8 cellular contexts compared by ENCODE assay signal in genomic region chr17:19377602-19378415, GRCh38.
DNase-seq lines count a peak whose midpoint lies in the region; ATAC-seq and TF ChIP-seq lines count a peak whose summit lies in the region.

No MANE protein-coding gene starts in this region.

- peaks cover 22% of the 10 kb centered on the region for H3K36me3 Mint-ChIP-seq in central memory CD8-positive, alpha-beta T cell (ENCODE audit: insufficient read depth)

- TF ChIP-seq CTCF in AG10803 (conservative IDR thresholded peaks at IDR 0.05; ENCODE audit: low read length) = no peak

- peaks cover 27% of the 10 kb centered on the region for H3K4me1 Mint-ChIP-seq in central memory CD8-positive, alpha-beta T cell

- peak overlapping the region; percentile 100 for H3K4me3 Mint-ChIP-seq in central memory CD8-positive, alpha-beta T cell

- ATAC-seq in GM19035 (IDR thresholded peaks at IDR 0.05; ENCODE audit: unreplicated experiment) = peak; percentile 93
- ATAC-seq in HG03342 (IDR thresholded peaks at IDR 0.05; ENCODE audit: unreplicated experiment) = peak; percentile 92
- ATAC-seq in central memory CD8-positive, alpha-beta T cell (replicated peaks; ENCODE audit: extremely low read depth, poor library complexity, severe bottlenecking) = peak; percentile 94

- no peaks in the 10 kb centered on the region for H3K9me3 Mint-ChIP-seq in central memory CD8-positive, alpha-beta T cell

- DNase-seq in AG10803 (ENCODE audit: low read depth) (peak; percentile 99), NCI-H345 treated with DMSO at 0.1 percent for 48 hours (lab: John Stamatoyannopoulos, UW; ENCODE audit: unreplicated experiment) (peak; percentile 91), inferior parietal cortex (ENCODE audit: extremely low spot score) (peak; percentile 96), smooth muscle cell of the brain vasculature (ENCODE audit: low read depth, low spot score) (peak; percentile 96)
- peak; percentile 88 for DNase-seq in activated CD4-positive, CD25-positive, alpha-beta regulatory T cell treated with anti-CD3 and anti-CD28 coated beads, Interleukin-2, amount 50 U/mL, for 16 hours (ENCODE audit: low read depth, low spot score)
- peak; percentile 80 to 91 for DNase-seq in central memory CD8-positive, alpha-beta T cell (ENCODE audit: low spot score in 2 of 2)

- H3K27ac Mint-ChIP-seq in central memory CD8-positive, alpha-beta T cell (ENCODE audit: low read depth) = peak overlapping the region; percentile 97

- no peaks in the 10 kb centered on the region for H3K27me3 Mint-ChIP-seq in central memory CD8-positive, alpha-beta T cell

- peak overlapping the region; percentile 83 for H3K4me3 ChIP-seq in AG10803 (ENCODE audit: low read length)

Comparison
In these comparisons a context has a peak if more than half of its experiments do, and no peak if none do; other contexts are left out.
1. Peak in every context shown above with its lines: DNase-seq, ATAC-seq and H3K4me3 ChIP-seq.